In the genomic region with DNA sequence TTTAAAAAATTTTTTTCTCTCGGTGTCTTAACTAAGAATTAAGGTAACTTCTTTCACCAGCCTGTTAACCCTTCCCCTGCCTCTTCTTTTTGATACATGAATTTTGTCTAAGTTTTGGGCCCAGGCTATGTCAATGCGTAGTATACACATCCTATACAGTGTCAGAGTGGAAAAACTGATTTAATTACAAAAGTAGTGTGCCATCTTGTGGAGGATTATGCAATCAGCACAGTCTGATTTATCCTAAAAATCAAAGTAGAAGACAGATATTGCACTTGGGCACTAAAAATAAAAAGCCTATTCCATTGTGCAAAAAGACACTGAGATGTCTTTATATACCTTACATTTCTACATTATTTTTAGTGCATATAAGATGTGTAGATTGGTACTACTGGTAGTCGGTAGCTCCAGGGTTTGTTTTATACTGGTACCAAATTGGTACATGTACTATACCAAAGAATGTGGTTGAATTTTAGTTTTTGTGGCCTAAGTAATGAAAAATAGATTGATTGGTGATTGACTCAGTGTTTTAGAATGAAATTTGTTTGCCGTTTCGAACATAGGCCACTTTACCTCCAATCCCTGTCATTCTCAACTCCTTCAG, we compare ENCODE assay signal across 8 cellular contexts.
DNase-seq lines count a peak whose midpoint lies in the region; ATAC-seq and TF ChIP-seq lines count a peak whose summit lies in the region.

No MANE protein-coding gene starts in this region.

- DNase-seq in AG10803 (ENCODE audit: low read depth), result peak; percentile 50
- peak; percentile 37 for DNase-seq in GM13976 (ENCODE audit: low spot score)
- peak; percentile 44 for DNase-seq in NCI-H2196 (lab: John Stamatoyannopoulos, UW; ENCODE audit: unreplicated experiment)
- DNase-seq in astrocyte of the hippocampus (ENCODE audit: low read depth, low spot score), result peak; percentile 45
- peak; percentile 15 for DNase-seq in iPS-NIHi11 (ENCODE audit: low spot score)
- DNase-seq in stomach, result no peak
- no peak for DNase-seq in stimulated activated naive CD4-positive, alpha-beta T cell treated with Interleukin-2 at 50 U/mL for 16 hours (lab: John Stamatoyannopoulos, UW)

- WGBS in stomach, 5 donors, result 65 to 83% (median 67%) methylated on average over 5 of the region's 5 CpGs

- no peak for ATAC-seq in HG02970 (IDR thresholded peaks at IDR 0.05; ENCODE audit: low FRiP score, unreplicated experiment)

- no peak for TF ChIP-seq POLR2A in stomach (IDR thresholded peaks at IDR 0.05)

- in situ Hi-C loops in GM13976 (cut with MboI; ENCODE audit: low sequenced_read_pairs, unreplicated experiment), result no loop called here

- no peak overlapping the region for H3K27ac ChIP-seq in stomach

- H3K4me3 ChIP-seq in AG10803 (ENCODE audit: low read length) (no peak overlapping the region), stomach (no peak overlapping the region)

- no peak for TF ChIP-seq EP300 in stomach (IDR thresholded peaks at IDR 0.05)

- TF ChIP-seq CTCF in AG10803 (conservative IDR thresholded peaks at IDR 0.05; ENCODE audit: low read length) (peak; percentile 63), GM13976 (IDR thresholded peaks at IDR 0.05; ENCODE audit: borderline replicate concordance, control extremely low read depth, extremely low read depth, insufficient read depth, missing control alignments) (peak; percentile 37), stomach (IDR thresholded peaks at IDR 0.05) (peak in 5 of 7 experiments; percentile 53 to 61 (median 59))

- intact Hi-C loops in stomach (cut with DNase I; ENCODE audit: low total_unique reads), result no loop called here

- no peaks in the 10 kb centered on the region for H3K9me3 ChIP-seq in stomach

- peaks cover 0 to 26% (median 12%) of the 10 kb centered on the region in 4 donors for H3K4me1 ChIP-seq in stomach

- H3K36me3 ChIP-seq in stomach, result peaks cover 0 to 22% (median 17%) of the 10 kb centered on the region in 4 donors

- H3K27me3 ChIP-seq in stomach, result no peaks in the 10 kb centered on the region

Comparison
In these comparisons a context has a peak if more than half of its experiments do, and no peak if none do; other contexts are left out.
1. DNase-seq: peak in AG10803 (single experiment), GM13976 (single experiment), NCI-H2196 (single experiment), astrocyte of the hippocampus (single experiment) and iPS-NIHi11 (single experiment); none in stomach (single experiment) and stimulated activated naive CD4-positive, alpha-beta T cell treated with Interleukin-2 at 50 U/mL for 16 hours (single experiment).
2. Peak in every context shown above with its lines, with median percentiles within 50 percentile points of each other: CTCF ChIP-seq.